ENCODE assay signal across 8 cellular contexts in the genomic region with DNA sequence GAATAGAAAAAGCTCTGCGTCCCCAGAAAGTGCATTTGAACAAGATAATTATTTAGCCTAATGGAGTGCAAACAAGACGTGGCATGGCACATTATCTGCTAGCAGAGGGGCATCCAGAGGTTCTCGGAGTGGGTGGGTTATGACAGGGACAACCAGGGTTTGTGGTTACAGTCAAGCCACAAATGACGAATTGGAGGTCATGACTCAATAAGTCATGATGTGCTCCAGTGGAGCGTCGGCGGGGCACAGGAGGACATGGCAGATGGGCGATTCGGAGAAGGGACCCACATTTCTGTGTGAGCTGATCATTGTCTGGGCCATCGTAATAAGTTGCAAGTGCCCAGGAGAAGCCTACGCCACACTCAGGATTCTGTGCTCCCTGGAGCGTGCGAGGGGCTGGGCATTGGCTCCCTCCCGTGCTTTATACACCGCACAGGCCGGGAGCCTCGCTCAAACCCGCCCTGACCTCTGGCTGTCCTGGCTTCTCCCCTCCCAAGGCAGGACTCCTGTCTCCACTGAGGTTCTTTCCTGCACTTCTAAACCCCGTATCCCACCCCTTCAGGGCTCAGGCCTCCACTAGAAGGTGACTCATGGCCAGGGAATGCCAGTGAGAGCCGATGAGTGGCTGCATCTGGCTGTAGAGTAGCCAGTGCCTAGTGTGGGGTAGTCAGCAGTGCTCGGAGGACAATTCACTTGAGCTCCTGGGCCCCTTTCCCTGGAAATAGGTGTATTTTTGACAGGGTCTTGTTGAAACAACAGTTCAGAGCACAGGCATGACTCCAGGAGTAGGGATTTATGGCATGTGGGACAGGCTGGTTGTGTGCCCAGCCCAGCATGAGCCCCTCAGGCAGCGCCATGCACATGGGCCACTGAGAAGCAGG.
A peak's percentile ranks its signal among the peaks of the same experiment; 100 is the strongest.
DNase-seq lines count a peak whose midpoint lies in the region; ATAC-seq, FAIRE-seq and TF ChIP-seq lines count a peak whose summit lies in the region.

No MANE protein-coding gene starts in this region.

- H3K9me3 Mint-ChIP-seq in activated T-cell treated with anti-CD3 and anti-CD28 coated beads, Interleukin-2, amount 50 U/mL, for 72 hours, result no peaks in the 10 kb centered on the region

- H3K27me3 ChIP-seq in heart left ventricle, result no peaks in the 10 kb centered on the region
- H3K27me3 ChIP-seq in spleen (replicated peaks in 1 of 7), result no peaks in the 10 kb centered on the region

- H3K4me1 ChIP-seq in heart left ventricle (peaks cover 0 to 25% (median 0%) of the 10 kb centered on the region in 12 donors), kidney (ENCODE audit: control insufficient read depth in 1 of 2, insufficient read depth in 1 of 2, low read depth in 1 of 2, low read length in 2 of 2) (peaks cover 43 to 45% of the 10 kb centered on the region in 2 donors), spleen (peaks cover 0 to 46% (median 10%) of the 10 kb centered on the region in 6 donors)

- H3K4me3 Mint-ChIP-seq in activated T-cell treated with anti-CD3 and anti-CD28 coated beads, Interleukin-2, amount 50 U/mL, for 72 hours, result no peak overlapping the region

- H3K9ac ChIP-seq in kidney (ENCODE audit: low read length in 2 of 2), result peak overlapping the region in 1 of 2 donors; percentile 3

- peaks cover 0 to 8% of the 10 kb centered on the region in 2 donors for H3K36me3 Mint-ChIP-seq in activated T-cell treated with anti-CD3 and anti-CD28 coated beads, Interleukin-2, amount 50 U/mL, for 72 hours (ENCODE audit: insufficient read depth in 2 of 2)

- ATAC-seq in heart left ventricle, result peak in 3 of 4 donors; percentile 47 to 65 (median 60)
- ATAC-seq in Right ventricle myocardium inferior, result no peak
- ATAC-seq in activated T-cell treated with anti-CD3 and anti-CD28 coated beads, Interleukin-2, amount 50 U/mL, for 72 hours (replicated peaks in 1 of 2), result peak; percentile 41 to 78
- no peak for ATAC-seq in GM19395 (IDR thresholded peaks at IDR 0.05; ENCODE audit: unreplicated experiment)

- no peak overlapping the region for H3K4me3 ChIP-seq in heart left ventricle
- H3K4me3 ChIP-seq in kidney (ENCODE audit: low read length in 2 of 2), result no peak overlapping the region
- no peak overlapping the region for H3K4me3 ChIP-seq in spleen

- H3K27ac Mint-ChIP-seq in activated T-cell treated with anti-CD3 and anti-CD28 coated beads, Interleukin-2, amount 50 U/mL, for 72 hours, result no peak overlapping the region

- DNase-seq in heart left ventricle (peak in 1 of 5 donors; percentile 20), Right ventricle myocardium inferior (ENCODE audit: missing footprints) (no peak), kidney (peak; percentile 86), urothelium cell line (ENCODE audit: low spot score) (peak; percentile 94), spleen (no peak), NCI-H446 (lab: John Stamatoyannopoulos, UW) (no peak)
- DNase-seq in activated T-cell treated with anti-CD3 and anti-CD28 coated beads, Interleukin-2, amount 50 U/mL, for 72 hours, result peak; percentile 16 to 35

- FAIRE-seq in kidney (lab: Jason Lieb, UNC) (no peak), urothelium cell line (lab: Jason Lieb, UNC) (peak; percentile 94)

- whole genome bisulfite sequencing in heart left ventricle, 4 donors, result 89 to 93% (median 91%) methylated on average over 21 to 22 of the region's 22 CpGs
- 84 to 92% (median 87%) methylated on average over 18 to 22 of the region's 22 CpGs for WGBS in spleen, 5 donors

- H3K27ac ChIP-seq in heart left ventricle (peak overlapping the region in 2 of 12 donors; percentile 36 to 57), kidney (ENCODE audit: low read depth in 2 of 2, low read length in 2 of 2) (peak overlapping the region; percentile 79 to 93), spleen (peak overlapping the region in 4 of 8 donors; percentile 11 to 36 (median 27))

- H3K36me3 ChIP-seq in heart left ventricle (peaks cover 0 to 94% (median 46%) of the 10 kb centered on the region in 9 donors), kidney (ENCODE audit: control insufficient read depth in 1 of 2, insufficient read depth in 2 of 2, low read length in 2 of 2) (peaks cover 2 to 19% of the 10 kb centered on the region in 2 donors), spleen (peaks cover 3 to 100% (median 85%) of the 10 kb centered on the region in 6 donors)

- TF ChIP-seq POLR2A in heart left ventricle (IDR thresholded peaks at IDR 0.05) (no peak), spleen (IDR thresholded peaks at IDR 0.05) (no peak)

- intact Hi-C loops in heart left ventricle (cut with DNase I), result no loop called here
- intact Hi-C loops in Right ventricle myocardium inferior (cut with DNase I), result no loop called here
- intact Hi-C loops in kidney (cut with DNase I), result no loop called here
- intact Hi-C loops in spleen (cut with DNase I; ENCODE audit: low total_unique reads), result no loop called here

- H3K4me1 Mint-ChIP-seq in activated T-cell treated with anti-CD3 and anti-CD28 coated beads, Interleukin-2, amount 50 U/mL, for 72 hours (ENCODE audit: low read depth), result peaks cover 5% of the 10 kb centered on the region

- H3K27me3 Mint-ChIP-seq in activated T-cell treated with anti-CD3 and anti-CD28 coated beads, Interleukin-2, amount 50 U/mL, for 72 hours (ENCODE audit: low read depth), result no peaks in the 10 kb centered on the region

- H3K9me3 ChIP-seq in heart left ventricle, result no peaks in the 10 kb centered on the region
- H3K9me3 ChIP-seq in kidney (ENCODE audit: control insufficient read depth in 1 of 2, low read length in 2 of 2), result no peaks in the 10 kb centered on the region
- H3K9me3 ChIP-seq in spleen, result no peaks in the 10 kb centered on the region

- TF ChIP-seq CTCF in heart left ventricle (IDR thresholded peaks at IDR 0.05) (no peak), kidney (IDR thresholded peaks at IDR 0.05; ENCODE audit: borderline replicate concordance, extremely low read depth, insufficient read depth) (no peak), spleen (IDR thresholded peaks at IDR 0.05 in 8 of 11, conservative IDR thresholded peaks at IDR 0.05 in 3 of 11) (no peak)

Comparison
In these comparisons a context has a peak if more than half of its experiments do, and no peak if none do; other contexts are left out.
1. ATAC-seq: peak in heart left ventricle (3 of 4) and activated T-cell treated with anti-CD3 and anti-CD28 coated beads, Interleukin-2, amount 50 U/mL, for 72 hours (2 of 2); none in Right ventricle myocardium inferior (single experiment) and GM19395 (single experiment).
2. DNase-seq: peak in activated T-cell treated with anti-CD3 and anti-CD28 coated beads, Interleukin-2, amount 50 U/mL, for 72 hours (2 of 2), kidney (single experiment) and urothelium cell line (single experiment); none in Right ventricle myocardium inferior (single experiment), spleen (single experiment) and NCI-H446 (0 of 2).